Comparison of ENCODE assay signal across 1 cellular context in the genomic region with DNA sequence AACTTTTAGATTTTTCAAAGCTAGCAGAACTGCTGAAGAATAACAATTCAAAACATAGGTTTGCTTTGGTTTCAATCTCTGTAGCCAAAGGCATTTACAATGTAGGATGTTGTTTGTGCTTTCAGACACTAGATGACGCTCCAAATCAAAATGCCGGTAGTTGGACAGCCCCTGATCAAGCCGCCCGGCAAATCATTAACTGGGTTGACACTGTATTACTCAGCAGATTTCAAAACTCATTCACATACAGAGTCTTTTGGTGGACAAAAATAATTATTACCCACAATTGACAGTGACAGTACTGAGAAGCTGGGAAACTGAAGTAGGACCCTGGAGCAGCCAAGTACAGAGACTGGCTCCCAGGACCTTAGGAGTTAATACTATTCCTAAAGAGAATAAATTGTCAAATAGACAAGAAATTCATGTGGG.
TF ChIP-seq lines count a peak whose summit lies in the region.

No MANE protein-coding gene starts in this region.

TF ChIP-seq in HepG2, 621 proteins besides CTCF, POLR2A, EP300 and RAD21 (continued from another document and continues in another):
- TF ChIP-seq PRDM4 (CRISPR knock-in tag; IDR thresholded peaks at IDR 0.05; ENCODE audit: borderline replicate concordance) (no peak), ETS1 (CRISPR knock-in tag; IDR thresholded peaks at IDR 0.05) (no peak), KDM4B (CRISPR knock-in tag; IDR thresholded peaks at IDR 0.05) (no peak), BRCA1 (CRISPR knock-in tag; IDR thresholded peaks at IDR 0.05) (no peak), NR2F1 (CRISPR knock-in tag; IDR thresholded peaks at IDR 0.05) (0 out of 4 replicates have a peak, but pooled peaks of 1 of the 2 experiments have one; percentile 36), ZNF362 (CRISPR knock-in tag; IDR thresholded peaks at IDR 0.05; ENCODE audit: borderline replicate concordance) (no peak), RNF219 (CRISPR knock-in tag; IDR thresholded peaks at IDR 0.05) (no peak), MEF2D (CRISPR knock-in tag; IDR thresholded peaks at IDR 0.05) (no peak), RAD51 (IDR thresholded peaks at IDR 0.05; ENCODE audit: borderline replicate concordance) (no peak), ARNT (IDR thresholded peaks at IDR 0.05) (no peak), ZKSCAN8 (CRISPR knock-in tag; IDR thresholded peaks at IDR 0.05; ENCODE audit: borderline replicate concordance) (peak; percentile 19; the same call in 1 of the 2 replicates), IKZF1 (IDR thresholded peaks at IDR 0.05) (no peak), ZNF720 (CRISPR knock-in tag; IDR thresholded peaks at IDR 0.05) (no peak), ZFP90 (CRISPR knock-in tag; IDR thresholded peaks at IDR 0.05; ENCODE audit: borderline replicate concordance) (no peak), ZNF724P (CRISPR knock-in tag; IDR thresholded peaks at IDR 0.05; ENCODE audit: borderline replicate concordance) (no peak), HNRNPK (IDR thresholded peaks at IDR 0.05; ENCODE audit: low read depth, low read length, poor library complexity, severe bottlenecking) (no peak), GTF3A (CRISPR knock-in tag; conservative IDR thresholded peaks at IDR 0.05) (no peak), MLLT10 (CRISPR knock-in tag; IDR thresholded peaks at IDR 0.05) (no peak), CEBPG (CRISPR knock-in tag; IDR thresholded peaks at IDR 0.05) (peak; percentile 48; the same call in 1 of the 2 replicates), SOX5 (CRISPR knock-in tag; IDR thresholded peaks at IDR 0.05; ENCODE audit: borderline replicate concordance) (peak; percentile 53; the same call in 1 of the 2 replicates), ZNF484 (CRISPR knock-in tag; IDR thresholded peaks at IDR 0.05; ENCODE audit: borderline replicate concordance, low read depth) (no peak), TARDBP (CRISPR knock-in tag; IDR thresholded peaks at IDR 0.05) (no peak), PHF20 (CRISPR knock-in tag; IDR thresholded peaks at IDR 0.05) (no peak), ZNF121 (CRISPR knock-in tag; IDR thresholded peaks at IDR 0.05) (no peak), ZNF101 (CRISPR knock-in tag; IDR thresholded peaks at IDR 0.05; ENCODE audit: borderline replicate concordance, low read depth) (no peak), PLRG1 (conservative IDR thresholded peaks at IDR 0.05) (no peak), ZMYM3 (CRISPR knock-in tag; IDR thresholded peaks at IDR 0.05) (no peak), U2AF1 (optimal IDR thresholded peaks at IDR 0.05; ENCODE audit: low read depth, low read length) (no peak), GMEB1 (CRISPR knock-in tag; IDR thresholded peaks at IDR 0.05; ENCODE audit: borderline replicate concordance) (no peak), PITX1 (CRISPR knock-in tag; IDR thresholded peaks at IDR 0.05) (no peak), MXI1 (IDR thresholded peaks at IDR 0.05; ENCODE audit: borderline replicate concordance, low read depth, low read length) (peak; percentile 26; the same call in 1 of the 3 replicates), ZNF510 (CRISPR knock-in tag; IDR thresholded peaks at IDR 0.05; ENCODE audit: low read depth) (no peak), MIER3 (CRISPR knock-in tag; IDR thresholded peaks at IDR 0.05; ENCODE audit: borderline replicate concordance) (peak; percentile 54; the same call in 1 of the 2 replicates), FOXK2 (IDR thresholded peaks at IDR 0.05) (no peak), IRF1 (CRISPR knock-in tag; IDR thresholded peaks at IDR 0.05; ENCODE audit: low read depth) (no peak), PCBP2 (optimal IDR thresholded peaks at IDR 0.05; ENCODE audit: low read depth, low read length, poor library complexity, severe bottlenecking) (no peak), MAZ (IDR thresholded peaks at IDR 0.05; ENCODE audit: borderline replicate concordance, low read depth, low read length) (no peak), MAZ (CRISPR knock-in tag; IDR thresholded peaks at IDR 0.05; ENCODE audit: low read depth) (no peak), SSRP1 (CRISPR knock-in tag; IDR thresholded peaks at IDR 0.05) (no peak), PPARG (CRISPR knock-in tag; conservative IDR thresholded peaks at IDR 0.05) (peak; percentile 57; the same call in 1 of the 2 replicates), KDM6A (CRISPR knock-in tag; IDR thresholded peaks at IDR 0.05; ENCODE audit: low read depth) (no peak), SMAD1 (CRISPR knock-in tag; IDR thresholded peaks at IDR 0.05; ENCODE audit: borderline replicate concordance, low read depth) (no peak), RARA (CRISPR knock-in tag; IDR thresholded peaks at IDR 0.05) (no peak), ZNF615 (CRISPR knock-in tag; IDR thresholded peaks at IDR 0.05; ENCODE audit: borderline replicate concordance) (no peak), ZNF562 (CRISPR knock-in tag; IDR thresholded peaks at IDR 0.05; ENCODE audit: borderline replicate concordance) (no peak), ZKSCAN5 (CRISPR knock-in tag; IDR thresholded peaks at IDR 0.05) (no peak), RFXANK (CRISPR knock-in tag; IDR thresholded peaks at IDR 0.05) (0 out of 2 replicates have a peak, but pooled peaks have one; percentile 30), REL (CRISPR knock-in tag; conservative IDR thresholded peaks at IDR 0.05) (no peak), CAMTA2 (CRISPR knock-in tag; IDR thresholded peaks at IDR 0.05; ENCODE audit: borderline replicate concordance) (no peak), ATM (IDR thresholded peaks at IDR 0.05; ENCODE audit: borderline replicate concordance) (no peak), HNF4G (IDR thresholded peaks at IDR 0.05; ENCODE audit: borderline replicate concordance, low read depth, low read length) (no peak), HNF4G (CRISPR knock-in tag; IDR thresholded peaks at IDR 0.05; ENCODE audit: borderline replicate concordance, low read depth) (no peak), EHMT2 (IDR thresholded peaks at IDR 0.05; ENCODE audit: borderline replicate concordance, low read depth, low read length) (no peak), NFYC (CRISPR knock-in tag; IDR thresholded peaks at IDR 0.05) (no peak; the same call in 1 of the 2 replicates), AGO2 (optimal IDR thresholded peaks at IDR 0.05; ENCODE audit: low read depth, low read length) (no peak), ZNF780A (CRISPR knock-in tag; IDR thresholded peaks at IDR 0.05) (no peak)
- TF ChIP-seq, protein P1, sequence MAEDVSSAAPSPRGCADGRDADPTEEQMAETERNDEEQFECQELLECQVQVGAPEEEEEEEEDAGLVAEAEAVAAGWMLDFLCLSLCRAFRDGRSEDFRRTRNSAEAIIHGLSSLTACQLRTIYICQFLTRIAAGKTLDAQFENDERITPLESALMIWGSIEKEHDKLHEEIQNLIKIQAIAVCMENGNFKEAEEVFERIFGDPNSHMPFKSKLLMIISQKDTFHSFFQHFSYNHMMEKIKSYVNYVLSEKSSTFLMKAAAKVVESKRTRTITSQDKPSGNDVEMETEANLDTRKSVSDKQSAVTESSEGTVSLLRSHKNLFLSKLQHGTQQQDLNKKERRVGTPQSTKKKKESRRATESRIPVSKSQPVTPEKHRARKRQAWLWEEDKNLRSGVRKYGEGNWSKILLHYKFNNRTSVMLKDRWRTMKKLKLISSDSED (CRISPR knock-in tag; IDR thresholded peaks at IDR 0.05) = no peak
- TF ChIP-seq, protein P2, sequence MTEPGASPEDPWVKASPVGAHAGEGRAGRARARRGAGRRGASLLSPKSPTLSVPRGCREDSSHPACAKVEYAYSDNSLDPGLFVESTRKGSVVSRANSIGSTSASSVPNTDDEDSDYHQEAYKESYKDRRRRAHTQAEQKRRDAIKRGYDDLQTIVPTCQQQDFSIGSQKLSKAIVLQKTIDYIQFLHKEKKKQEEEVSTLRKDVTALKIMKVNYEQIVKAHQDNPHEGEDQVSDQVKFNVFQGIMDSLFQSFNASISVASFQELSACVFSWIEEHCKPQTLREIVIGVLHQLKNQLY (CRISPR knock-in tag; IDR thresholded peaks at IDR 0.05) = no peak
- TF ChIP-seq, protein P3, sequence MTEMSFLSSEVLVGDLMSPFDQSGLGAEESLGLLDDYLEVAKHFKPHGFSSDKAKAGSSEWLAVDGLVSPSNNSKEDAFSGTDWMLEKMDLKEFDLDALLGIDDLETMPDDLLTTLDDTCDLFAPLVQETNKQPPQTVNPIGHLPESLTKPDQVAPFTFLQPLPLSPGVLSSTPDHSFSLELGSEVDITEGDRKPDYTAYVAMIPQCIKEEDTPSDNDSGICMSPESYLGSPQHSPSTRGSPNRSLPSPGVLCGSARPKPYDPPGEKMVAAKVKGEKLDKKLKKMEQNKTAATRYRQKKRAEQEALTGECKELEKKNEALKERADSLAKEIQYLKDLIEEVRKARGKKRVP (CRISPR knock-in tag; IDR thresholded peaks at IDR 0.05) = no peak
- TF ChIP-seq, protein P4, sequence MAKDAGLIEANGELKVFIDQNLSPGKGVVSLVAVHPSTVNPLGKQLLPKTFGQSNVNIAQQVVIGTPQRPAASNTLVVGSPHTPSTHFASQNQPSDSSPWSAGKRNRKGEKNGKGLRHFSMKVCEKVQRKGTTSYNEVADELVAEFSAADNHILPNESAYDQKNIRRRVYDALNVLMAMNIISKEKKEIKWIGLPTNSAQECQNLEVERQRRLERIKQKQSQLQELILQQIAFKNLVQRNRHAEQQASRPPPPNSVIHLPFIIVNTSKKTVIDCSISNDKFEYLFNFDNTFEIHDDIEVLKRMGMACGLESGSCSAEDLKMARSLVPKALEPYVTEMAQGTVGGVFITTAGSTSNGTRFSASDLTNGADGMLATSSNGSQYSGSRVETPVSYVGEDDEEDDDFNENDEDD (CRISPR knock-in tag; IDR thresholded peaks at IDR 0.05; ENCODE audit: borderline replicate concordance) = no peak
